8 cellular contexts compared by ENCODE assay signal in genomic region chr11:1307998-1308744, GRCh38. TPM values are rescaled to one million over a fixed set of nuclear protein-coding genes. Genes with fewer than 3 reads are reported as not detected.
A peak's percentile ranks its signal among the peaks of the same experiment; 100 is the strongest.
DNase-seq lines count a peak whose midpoint lies in the region; ATAC-seq and TF ChIP-seq lines count a peak whose summit lies in the region.

No MANE protein-coding gene starts in this region.

- WGBS in thyroid gland, 2 donors: 74 to 78% methylated on average over 20 to 21 of the region's 21 CpGs

- TF ChIP-seq POLR2A in thyroid gland (IDR thresholded peaks at IDR 0.05): no peak

- H3K9me3 ChIP-seq in NT2/D1 (ENCODE audit: insufficient read depth, low read length) (peaks cover 22% of the 10 kb centered on the region), duodenal mucosa (ENCODE audit: control insufficient read depth in 1 of 2, low read length in 2 of 2) (peaks cover 0 to 6% of the 10 kb centered on the region in 2 donors), thyroid gland (no peaks in the 10 kb centered on the region)

- H3K4me3 ChIP-seq in NT2/D1 (ENCODE audit: insufficient read length, low read depth) (peak overlapping the region; percentile 77), duodenal mucosa (ENCODE audit: low read depth in 1 of 2, low read length in 2 of 2) (peak overlapping the region; percentile 69 to 73), thyroid gland (replicated peaks in 1 of 3) (peak overlapping the region in 1 of 3 donors; percentile 79)

- H3K27me3 ChIP-seq in NT2/D1 (ENCODE audit: insufficient read depth, insufficient read length): peaks cover 6% of the 10 kb centered on the region
- no peaks in the 10 kb centered on the region for H3K27me3 ChIP-seq in duodenal mucosa (ENCODE audit: control insufficient read depth in 1 of 2, insufficient read depth in 2 of 2, low read length in 2 of 2)
- no peaks in the 10 kb centered on the region for H3K27me3 ChIP-seq in thyroid gland

- peak; percentile 15 for DNase-seq in CD1c-positive myeloid dendritic cell (ENCODE audit: extremely low spot score)
- DNase-seq in NT2/D1 (ENCODE audit: low read depth, low spot score): no peak
- DNase-seq in natural killer cell treated with Interleukin-12 subunit alpha and Interleukin-12 subunit beta and Interleukin-15 and Interleukin-18, amount 100 ng/mL, for 72 hours (ENCODE audit: low spot score): no peak
- DNase-seq in stimulated activated CD8-positive, alpha-beta memory T cell treated with anti-CD3 and anti-CD28 coated beads, Interleukin-4, amount 100 ng/mL, for 48 hours: no peak
- DNase-seq in thyroid gland: no peak
- DNase-seq in DMS53 treated with DMSO at 0.1 percent for 48 hours (lab: John Stamatoyannopoulos, UW; ENCODE audit: unreplicated experiment): no peak

- peak overlapping the region; percentile 33 to 68 for H3K27ac Mint-ChIP-seq in natural killer cell treated with Interleukin-12 subunit alpha and Interleukin-12 subunit beta and Interleukin-15 and Interleukin-18, amount 100 ng/mL, for 72 hours

- no peaks in the 10 kb centered on the region for H3K9me3 Mint-ChIP-seq in natural killer cell treated with Interleukin-12 subunit alpha and Interleukin-12 subunit beta and Interleukin-15 and Interleukin-18, amount 100 ng/mL, for 72 hours

- H3K9ac ChIP-seq in NT2/D1 (ENCODE audit: insufficient read length, low read depth): peak overlapping the region; percentile 86
- peak overlapping the region in 1 of 2 donors; percentile 59 for H3K9ac ChIP-seq in duodenal mucosa (ENCODE audit: low read depth in 1 of 2, low read length in 2 of 2)

- TF ChIP-seq CTCF in thyroid gland (IDR thresholded peaks at IDR 0.05): no peak

- peak overlapping the region; percentile 73 for H3K4me3 Mint-ChIP-seq in natural killer cell treated with Interleukin-12 subunit alpha and Interleukin-12 subunit beta and Interleukin-15 and Interleukin-18, amount 100 ng/mL, for 72 hours

- H3K36me3 ChIP-seq in NT2/D1 (ENCODE audit: insufficient read depth, insufficient read length, low read length): peaks cover 37% of the 10 kb centered on the region
- no peaks in the 10 kb centered on the region for H3K36me3 ChIP-seq in duodenal mucosa (ENCODE audit: control insufficient read depth in 1 of 2, insufficient read depth in 2 of 2, low read length in 2 of 2)
- no peaks in the 10 kb centered on the region for H3K36me3 ChIP-seq in thyroid gland

- intact Hi-C loops in thyroid gland (cut with DNase I): loop anchor here (5.0 kb wide), 1 partner anchor 79 kb away; the partner anchor contains the start of gene BRSK2

- peaks cover 5% of the 10 kb centered on the region for H3K36me3 Mint-ChIP-seq in natural killer cell treated with Interleukin-12 subunit alpha and Interleukin-12 subunit beta and Interleukin-15 and Interleukin-18, amount 100 ng/mL, for 72 hours

- ATAC-seq in natural killer cell treated with Interleukin-12 subunit alpha and Interleukin-12 subunit beta and Interleukin-15 and Interleukin-18, amount 100 ng/mL, for 72 hours: no peak
- no peak for ATAC-seq in HG03442 (IDR thresholded peaks at IDR 0.05; ENCODE audit: unreplicated experiment)

- peaks cover 6% of the 10 kb centered on the region for H3K4me1 ChIP-seq in NT2/D1 (ENCODE audit: insufficient read depth, insufficient read length)
- peaks cover 59 to 61% of the 10 kb centered on the region in 2 donors for H3K4me1 ChIP-seq in duodenal mucosa (ENCODE audit: control insufficient read depth in 1 of 2, insufficient read depth in 2 of 2, low read length in 2 of 2)
- H3K4me1 ChIP-seq in thyroid gland: peaks cover 32 to 50% of the 10 kb centered on the region in 2 donors

- H3K4me1 Mint-ChIP-seq in natural killer cell treated with Interleukin-12 subunit alpha and Interleukin-12 subunit beta and Interleukin-15 and Interleukin-18, amount 100 ng/mL, for 72 hours (ENCODE audit: low read depth in 2 of 2): peaks cover 30 to 35% of the 10 kb centered on the region in 2 donors

- H3K27ac ChIP-seq in duodenal mucosa (ENCODE audit: low read depth, low read length): no peak overlapping the region
- H3K27ac ChIP-seq in thyroid gland: peak overlapping the region in 1 of 3 donors; percentile 7

- no peaks in the 10 kb centered on the region for H3K27me3 Mint-ChIP-seq in natural killer cell treated with Interleukin-12 subunit alpha and Interleukin-12 subunit beta and Interleukin-15 and Interleukin-18, amount 100 ng/mL, for 72 hours

RNA-seq across cellular contexts. Expression of gene TOLLIP, which starts 1.3 kb away (rescaled TPM):
- 10 to 100 TPM; 53.2 to 56.4 TPM for total RNA-seq in natural killer cell treated with Interleukin-12 subunit alpha and Interleukin-12 subunit beta and Interleukin-15 and Interleukin-18, amount 100 ng/mL, for 72 hours
- 10 to 100 TPM; 37.1 to 74.4 (median 65.7) TPM for total RNA-seq in thyroid gland
